24 cellular contexts compared by ENCODE assay signal in the genomic region with DNA sequence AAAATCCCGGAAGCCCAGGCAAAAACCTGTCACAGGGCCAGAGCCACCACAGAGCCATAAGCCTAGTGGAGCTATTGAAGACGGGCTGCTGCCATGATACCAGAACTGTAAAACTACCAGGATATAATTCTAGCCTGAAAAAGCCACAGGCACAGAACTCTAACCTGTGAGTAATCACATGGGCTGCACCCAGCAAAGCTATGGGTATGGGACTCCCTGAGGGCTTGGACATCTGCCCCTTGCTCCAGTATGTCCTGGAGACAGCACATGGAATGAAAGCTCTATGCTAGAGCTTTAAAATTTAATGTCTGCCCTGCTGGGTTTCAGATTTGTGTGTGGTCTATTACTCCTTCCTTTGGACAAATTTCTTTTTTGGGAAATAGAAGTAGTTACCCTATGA.
"Had no signal": no experiment of that assay in that cellular context is flagged by ENCODE, and none has a peak within 500 bp of the region (broad histone marks: within the 10 kb centered on the region; RNA-seq: fewer than 3 reads in every experiment).

No MANE protein-coding gene starts in this region.

- H3K36me3 ChIP-seq: esophagus squamous epithelium, lower lobe of right lung, neutrophil, right lobe of liver, stomach, tibial nerve, upper lobe of right lung, uterus had no signal

- H3K4me3 ChIP-seq: dorsolateral prefrontal cortex, esophagus squamous epithelium, lower lobe of right lung, right lobe of liver, stomach, testis, tibial nerve, upper lobe of right lung, uterus had no signal

- H3K27me3 ChIP-seq: dorsolateral prefrontal cortex, esophagus squamous epithelium, neutrophil, right lobe of liver, stomach, testis, tibial nerve, upper lobe of right lung, uterus had no signal

- DNase-seq: dorsolateral prefrontal cortex; effector CD4-positive, alpha-beta T cell; esophagus squamous epithelium; foreskin melanocyte; hypothalamus; immature natural killer cell; islet precursor cell; kidney glomerular epithelial cell; left ventricle myocardium superior; lower lobe of right lung; right lobe of liver; stimulated activated CD4-positive, alpha-beta T cell treated with anti-CD3 and anti-CD28 coated beads, Interleukin-2, amount 100 ng/mL, for 24 hours; stimulated activated CD4-positive, alpha-beta T cell treated with anti-CD3 and anti-CD28 coated beads, Interleukin-4, amount 100 ng/mL, for 24 hours; stimulated activated naive CD4-positive, alpha-beta T cell treated with Interleukin-2 at 50 U/mL for 16 hours; stomach; substantia nigra; testis; upper lobe of right lung; uterus had no signal

- H3K9ac ChIP-seq: parathyroid adenoma had no signal

- H2AFZ ChIP-seq: parathyroid adenoma had no signal

- H3K4me1 ChIP-seq: esophagus squamous epithelium, lower lobe of right lung, right lobe of liver, stomach, tibial nerve, upper lobe of right lung, uterus had no signal

- H3K9me3 ChIP-seq: lower lobe of right lung, neutrophil, right lobe of liver, testis, tibial nerve, upper lobe of right lung, uterus had no signal

- H3K27ac ChIP-seq: dorsolateral prefrontal cortex, esophagus squamous epithelium, lower lobe of right lung, neutrophil, parathyroid adenoma, right lobe of liver, stomach, tibial nerve, upper lobe of right lung, uterus had no signal

- ATAC-seq: left ventricle myocardium superior; lower lobe of right lung; natural killer cell treated with Interleukin-12 subunit alpha and Interleukin-12 subunit beta and Interleukin-15 and Interleukin-18, amount 100 ng/mL, for 72 hours; right lobe of liver; stimulated activated effector memory CD8-positive, alpha-beta T cell treated with anti-CD3 and anti-CD28 coated beads, Interleukin-12 subunit alpha, Interleukin-12 subunit beta, amount 100 ng/mL, for 72 hours; upper lobe of right lung had no signal

- H3K79me2 ChIP-seq: parathyroid adenoma had no signal
